17 cellular contexts compared by ENCODE assay signal in the genomic region with DNA sequence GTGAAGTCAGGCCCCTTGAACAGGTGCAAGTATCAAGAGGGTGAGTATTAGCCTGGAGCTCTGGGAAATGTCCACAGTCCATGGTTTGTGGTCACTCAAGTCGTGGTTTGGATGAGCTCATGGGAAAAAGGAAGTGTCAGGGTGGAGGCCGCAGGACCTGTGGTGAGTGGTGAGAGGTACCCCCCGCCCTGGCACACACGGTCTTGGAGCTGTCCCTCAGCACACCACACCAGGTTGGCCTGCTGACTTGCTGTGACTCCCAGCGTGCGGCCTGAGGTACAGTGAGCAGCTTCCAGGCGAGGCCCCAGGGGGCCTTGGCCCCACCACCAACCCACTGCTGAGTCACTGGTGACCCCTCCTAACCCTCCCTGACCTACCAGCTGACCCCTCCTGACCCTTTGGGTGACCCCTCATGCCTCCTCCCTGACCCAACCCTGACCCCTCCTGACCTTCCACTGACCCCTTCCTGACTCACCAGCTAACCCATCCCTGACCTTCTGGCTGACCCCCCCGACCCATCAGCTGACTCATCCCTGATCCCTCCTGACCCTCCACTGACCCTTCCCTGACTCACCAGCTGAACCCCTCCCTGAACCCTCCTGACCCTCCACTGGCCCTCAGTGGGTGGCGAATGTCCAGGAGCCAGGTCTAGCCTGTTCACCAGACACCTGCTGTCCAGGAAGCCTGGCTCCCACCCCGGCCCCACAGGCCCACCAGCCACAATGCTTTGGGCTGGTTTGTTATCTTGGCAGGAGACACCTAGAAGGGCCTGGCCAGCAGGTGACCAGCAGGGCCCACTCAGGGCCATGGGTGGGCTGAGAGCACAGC. TPM values are rescaled to one million over a fixed set of nuclear protein-coding genes. Genes with fewer than 3 reads are reported as not detected.
A peak's percentile ranks its signal among the peaks of the same experiment; 100 is the strongest.
DNase-seq lines count a peak whose midpoint lies in the region; ATAC-seq, FAIRE-seq and TF ChIP-seq lines count a peak whose summit lies in the region.
"Had no signal": no experiment of that assay in that cellular context is flagged by ENCODE, and none has a peak within 500 bp of the region (broad histone marks: within the 10 kb centered on the region; RNA-seq: fewer than 3 reads in every experiment).

No MANE protein-coding gene starts in this region.

- peaks cover 2% of the 10 kb centered on the region for H3K36me3 Mint-ChIP-seq in T-helper 17 cell (ENCODE audit: low read depth)

- H3K4me3 Mint-ChIP-seq in T-helper 17 cell = no peak overlapping the region
- H3K4me3 Mint-ChIP-seq: immature natural killer cell; stimulated activated naive CD8-positive, alpha-beta T cell treated with anti-CD3 and anti-CD28 coated beads, Interleukin-15, Interleukin-2, amounts not matched to agents 100 ng/mL and 50 ng/mL, for 24 hours had no signal

- no peak overlapping the region for H3K4me3 ChIP-seq in A549
- no peak overlapping the region for H3K4me3 ChIP-seq in lower lobe of right lung

- TF ChIP-seq POLR2A in A549 (IDR thresholded peaks at IDR 0.05; ENCODE audit: low read length) = no peak

- peaks cover 17% of the 10 kb centered on the region for H3K4me1 Mint-ChIP-seq in T-helper 17 cell

- CTCF ChIA-PET in A549 (lab: Yijun Ruan, JAX) = interaction anchor here (0.9 to 1.4 kb wide), 2 partner anchors 12 to 23 kb away, joined by 3 to 4 read pairs; no protein-coding TSS in a partner anchor

- H3K4me1 ChIP-seq in A549 (peaks cover 19% of the 10 kb centered on the region), lower lobe of right lung (peaks cover 8% of the 10 kb centered on the region)

- H3K27me3 Mint-ChIP-seq in T-helper 17 cell = peaks cover 11% of the 10 kb centered on the region

- FAIRE-seq in A549 (lab: Jason Lieb, UNC) = no peak

- DNase-seq in A549 (ENCODE audit: low read depth in 1 of 2, low spot score in 1 of 2) (peak in 1 of 2 experiments; percentile 21), HK-2 (ENCODE audit: unreplicated experiment) (peak; percentile 64), T-helper 17 cell (no peak), lower lobe of right lung (no peak), C1 segment of cervical spinal cord (lab: John Stamatoyannopoulos, UW) (no peak)
- DNase-seq: effector memory CD4-positive, alpha-beta T cell; foreskin melanocyte; GOT3; immature natural killer cell; mesendoderm; NCI-H1930; NCI-H526; nucleus accumbens had no signal

- H3K27ac Mint-ChIP-seq in T-helper 17 cell = peak overlapping the region; percentile 57
- H3K27ac Mint-ChIP-seq: immature natural killer cell; stimulated activated naive CD8-positive, alpha-beta T cell treated with anti-CD3 and anti-CD28 coated beads, Interleukin-15, Interleukin-2, amounts not matched to agents 100 ng/mL and 50 ng/mL, for 24 hours had no signal

- ATAC-seq in A549 (peak; percentile 16 to 44; a peak in 4 of 6 replicates), T-helper 17 cell (no peak), lower lobe of right lung (peak; percentile 16 to 36), HG02885 (IDR thresholded peaks at IDR 0.05; ENCODE audit: poor library complexity, unreplicated experiment) (no peak), GM19035 (IDR thresholded peaks at IDR 0.05; ENCODE audit: unreplicated experiment) (no peak), HG03025 (IDR thresholded peaks at IDR 0.05; ENCODE audit: low FRiP score, unreplicated experiment) (no peak)

- no peak for TF ChIP-seq CTCF in A549 (IDR thresholded peaks at IDR 0.05)
- no peak for TF ChIP-seq CTCF in lower lobe of right lung (IDR thresholded peaks at IDR 0.05)

- TF ChIP-seq RAD21 in A549 (conservative IDR thresholded peaks at IDR 0.05 in 1 of 2, IDR thresholded peaks at IDR 0.05 in 1 of 2) = no peak

- peaks cover 21% of the 10 kb centered on the region for H3K27me3 ChIP-seq in lower lobe of right lung (ENCODE audit: low read depth)

- H3K9me3 ChIP-seq in A549 = no peaks in the 10 kb centered on the region
- H3K9me3 ChIP-seq in T-helper 17 cell (ENCODE audit: control insufficient read depth, low read length, poor library complexity, severe bottlenecking) = no peaks in the 10 kb centered on the region
- H3K9me3 ChIP-seq in lower lobe of right lung = no peaks in the 10 kb centered on the region

- H3K27ac ChIP-seq in A549 = peak overlapping the region in 1 of 2 experiments; percentile 75; a peak in 3 of 6 replicates
- no peak overlapping the region for H3K27ac ChIP-seq in lower lobe of right lung

- POLR2A ChIA-PET in A549 (lab: Yijun Ruan, JAX) = no interaction called here

- no peaks in the 10 kb centered on the region for H3K36me3 ChIP-seq in lower lobe of right lung

- no peak for TF ChIP-seq EP300 in A549 (IDR thresholded peaks at IDR 0.05)

- H3K4me2 ChIP-seq in A549 = peak overlapping the region; percentile 36; the same call in 2 of the 3 replicates

- intact Hi-C loops in lower lobe of right lung (cut with DNase I) = no loop called here

- WGBS in A549 (ENCODE audit: missing lambda C conversion rate) = 55% methylated on average over 10 of the region's 10 CpGs

TF ChIP-seq in A549, 52 proteins besides CTCF, POLR2A, EP300 and RAD21:
- peak; percentile 80; the same call in 1 of the 2 replicates for TF ChIP-seq RARB (CRISPR knock-in tag; IDR thresholded peaks at IDR 0.05)
- TF ChIP-seq SREBF2 (IDR thresholded peaks at IDR 0.05) = no peak
- TF ChIP-seq FOSL2 (IDR thresholded peaks at IDR 0.05) = no peak
- peak; percentile 37; the same call in 1 of the 2 replicates for TF ChIP-seq FOSL2 (CRISPR knock-in tag; IDR thresholded peaks at IDR 0.05)
- TF ChIP-seq NPAS2 (CRISPR knock-in tag; IDR thresholded peaks at IDR 0.05; ENCODE audit: borderline replicate concordance) = no peak
- TF ChIP-seq JUNB (IDR thresholded peaks at IDR 0.05) = peak; percentile 29; the same call in 1 of the 2 replicates
- 0 out of 2 replicates have a peak, but pooled peaks have one; percentile 52 for TF ChIP-seq ESRRA (IDR thresholded peaks at IDR 0.05; ENCODE audit: borderline replicate concordance, low read length)

RNA-seq across cellular contexts. Expression of a gene that starts 34.8 kb away (rescaled TPM):
- polyA plus RNA-seq in A549 (2011; rRNA removed) (63.9 and 82.8 TPM in 2 replicates), A549 (2017; fragmentation: RNase III; extraction: RNeasy Plus Mini Kit Qiagen cat#74134 plus additional on column Dnase treatment) (52.7 to 67.5 TPM (median 64.5 TPM) in 3 replicates)
- 54.8 and 62.8 TPM in 2 replicates for polyA plus RNA-seq in A549 (2012; cell fraction: cytosol; rRNA removed)
- polyA plus RNA-seq in A549 (2012; cell fraction: nucleus; rRNA removed) = 45.0 and 45.5 TPM in 2 replicates
- polyA minus RNA-seq in A549 (2011; rRNA and poly(A)+ RNA removed) = 60.3 and 74.0 TPM in 2 replicates
- total RNA-seq in T-helper 17 cell (10 to 100 TPM; 65.6 to 77.8 TPM), lower lobe of right lung (79.8 TPM)

RNA-seq across cellular contexts. Expression of a gene that starts 35.7 kb away (rescaled TPM):
- polyA plus RNA-seq in A549 (2011; rRNA removed) = not detected in 2 replicates
- not detected in 2 replicates for polyA plus RNA-seq in A549 (2012; cell fraction: cytosol; rRNA removed)
- polyA plus RNA-seq in A549 (2012; cell fraction: nucleus; rRNA removed) = 0.04 TPM in 1 of 2 replicates, not detected in the other
- polyA plus RNA-seq in A549 (2017; fragmentation: RNase III; extraction: RNeasy Plus Mini Kit Qiagen cat#74134 plus additional on column Dnase treatment) = not detected in 3 replicates
- polyA minus RNA-seq in A549 (2011; rRNA and poly(A)+ RNA removed) = not detected in 2 replicates
- total RNA-seq in T-helper 17 cell = 1 to 10 TPM in 1 of 2 donors, under 1 TPM in 1; 0.47 to 2.0 TPM
- 2.6 TPM for total RNA-seq in lower lobe of right lung

RNA-seq across cellular contexts. Expression of a gene that starts 45.8 kb away (rescaled TPM):
- polyA plus RNA-seq in A549 (2011; rRNA removed) (9.3 and 9.9 TPM in 2 replicates), A549 (2017; fragmentation: RNase III; extraction: RNeasy Plus Mini Kit Qiagen cat#74134 plus additional on column Dnase treatment) (18.8 to 20.1 TPM (median 20.1 TPM) in 3 replicates)
- polyA plus RNA-seq in A549 (2012; cell fraction: cytosol; rRNA removed) = 12.2 and 16.1 TPM in 2 replicates
- 41.5 and 54.1 TPM in 2 replicates for polyA plus RNA-seq in A549 (2012; cell fraction: nucleus; rRNA removed)
- 15.7 and 16.0 TPM in 2 replicates for polyA minus RNA-seq in A549 (2011; rRNA and poly(A)+ RNA removed)
- total RNA-seq in T-helper 17 cell (10 to 100 TPM; 35.5 to 52.5 TPM), lower lobe of right lung (26.2 TPM)

Comparison
In these comparisons a context has a peak if more than half of its experiments do, and no peak if none do; other contexts are left out.
1. ATAC-seq: peak in A549 (2 of 2) and lower lobe of right lung (2 of 2); none in T-helper 17 cell (single experiment), HG02885 (single experiment), GM19035 (single experiment) and HG03025 (single experiment).